13 cellular contexts compared by ENCODE assay signal in the genomic region with DNA sequence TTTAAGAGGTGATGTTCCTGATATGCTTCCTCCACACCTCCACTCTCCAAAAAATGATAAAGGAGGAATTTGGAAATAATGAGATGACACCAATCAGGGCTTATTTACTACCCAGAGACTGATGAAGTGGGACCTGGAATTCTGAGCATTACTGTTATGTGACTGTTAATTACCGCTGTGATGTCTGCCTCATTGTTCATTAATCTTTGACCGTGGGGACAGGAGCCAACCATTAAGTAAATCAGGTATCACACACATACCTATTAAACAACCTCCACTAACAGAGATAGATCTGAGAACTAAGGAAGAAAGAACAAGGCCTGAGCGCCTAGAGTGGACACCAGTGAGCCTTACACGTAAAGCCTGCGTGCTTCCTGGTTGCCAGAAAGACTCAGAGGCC.
"Had no signal": no experiment of that assay in that cellular context is flagged by ENCODE, and none has a peak within 500 bp of the region (broad histone marks: within the 10 kb centered on the region; RNA-seq: fewer than 3 reads in every experiment).

No MANE protein-coding gene starts in this region.

- ATAC-seq: esophagus mucosa, heart left ventricle, psoas muscle had no signal

- H3K4me3 ChIP-seq: heart left ventricle, psoas muscle, skin epidermis, upper lobe of left lung, uterus had no signal

- H3K27ac ChIP-seq: heart left ventricle, psoas muscle, upper lobe of left lung, uterus had no signal

- H3K36me3 ChIP-seq: uterus had no signal

- DNase-seq: effector memory CD4-positive, alpha-beta T cell; heart left ventricle; hippocampal formation; mammary epithelial cell; midbrain; naive B cell; psoas muscle; stimulated activated CD4-positive, alpha-beta T cell treated with anti-CD3 and anti-CD28 coated beads, Interleukin-2, amount 100 ng/mL, for 48 hours; stimulated activated naive CD4-positive, alpha-beta T cell treated with Interleukin-2 at 50 U/mL for 16 hours; upper lobe of left lung; uterus had no signal

- H3K27me3 ChIP-seq: heart left ventricle, upper lobe of left lung, uterus had no signal

- H3K9me3 ChIP-seq: heart left ventricle, psoas muscle, upper lobe of left lung, uterus had no signal

- H3K4me1 ChIP-seq: psoas muscle, uterus had no signal
